8 cellular contexts compared by ENCODE assay signal in genomic region chr22:21816787-21817496, GRCh38. TPM values are rescaled to one million over a fixed set of nuclear protein-coding genes. Genes with fewer than 3 reads are reported as not detected.
DNase-seq lines count a peak whose midpoint lies in the region; ATAC-seq, FAIRE-seq and TF ChIP-seq lines count a peak whose summit lies in the region.

No MANE protein-coding gene starts in this region.

- no peaks in the 10 kb centered on the region for H3K27me3 ChIP-seq in OCI-LY1 (ENCODE audit: insufficient read depth, low read length)
- H3K27me3 ChIP-seq in keratinocyte (ENCODE audit: control insufficient read depth, extremely low read depth, insufficient read depth, low read length): no peaks in the 10 kb centered on the region

- no peak overlapping the region for H2AFZ ChIP-seq in OCI-LY1 (ENCODE audit: low read length)
- H2AFZ ChIP-seq in keratinocyte (ENCODE audit: control insufficient read depth, low read length): no peak overlapping the region

- peaks cover 6% of the 10 kb centered on the region for H3K9me1 ChIP-seq in keratinocyte (ENCODE audit: control insufficient read depth, extremely low read depth, insufficient read depth, low read length)

- no peaks in the 10 kb centered on the region for H3K9me2 ChIP-seq in OCI-LY1 (ENCODE audit: low read depth, low read length)

- H3K9me3 ChIP-seq in OCI-LY1 (ENCODE audit: low read length) (no peaks in the 10 kb centered on the region), keratinocyte (ENCODE audit: control insufficient read depth, low read depth, low read length) (no peaks in the 10 kb centered on the region)

- H3K36me3 ChIP-seq in OCI-LY1 (ENCODE audit: insufficient read depth, low read length) (peaks cover 6% of the 10 kb centered on the region), keratinocyte (ENCODE audit: control insufficient read depth in 2 of 2, extremely low read depth in 1 of 2, insufficient read depth in 2 of 2, low read length in 2 of 2) (no peaks in the 10 kb centered on the region)

- H3K27ac ChIP-seq in OCI-LY1 (ENCODE audit: low read depth, low read length, poor library complexity, severe bottlenecking) (peak overlapping the region; percentile 96), keratinocyte (ENCODE audit: control insufficient read depth, insufficient read depth, low read length) (peak overlapping the region; percentile 74)

- TF ChIP-seq CTCF in OCI-LY1 (IDR thresholded peaks at IDR 0.05; ENCODE audit: low read length) (no peak), keratinocyte (optimal IDR thresholded peaks at IDR 0.05 in 1 of 3, IDR thresholded peaks at IDR 0.05 in 1 of 3, conservative IDR thresholded peaks at IDR 0.05 in 1 of 3; ENCODE audit: extremely low read depth in 1 of 3, insufficient read depth in 2 of 3, low read length in 3 of 3) (no peak)

- DNase-seq in AG08395 (ENCODE audit: low spot score) (peak; percentile 89), astrocyte of the hippocampus (ENCODE audit: low read depth, low spot score) (peak; percentile 78), keratinocyte (ENCODE audit: low read depth, low spot score) (peak; percentile 26)
- peak; percentile 17 for DNase-seq in stimulated activated naive CD8-positive, alpha-beta T cell treated with anti-CD3 and anti-CD28 coated beads, Interleukin-15, Interleukin-2, amounts not matched to agents 100 U/mL and 50 U/mL, for 24 hours
- DNase-seq in activated effector memory CD4-positive, alpha-beta T cell treated with Interleukin-2 at 50 U/mL for 16 hours: no peak

- H3K4me3 ChIP-seq in OCI-LY1 (ENCODE audit: low read depth, low read length, poor library complexity, severe bottlenecking) (peak overlapping the region; percentile 50), keratinocyte (ENCODE audit: control insufficient read depth in 2 of 3, extremely low read depth in 1 of 3, insufficient read depth in 2 of 3, low read depth in 1 of 3, low read length in 3 of 3) (peak overlapping the region in 1 of 3 experiments; percentile 47)

- no peaks in the 10 kb centered on the region for H3F3A ChIP-seq in OCI-LY1 (ENCODE audit: insufficient read depth, low read length)

- H4K20me1 ChIP-seq in OCI-LY1 (ENCODE audit: insufficient read depth, low read length): no peaks in the 10 kb centered on the region
- peaks cover 18% of the 10 kb centered on the region for H4K20me1 ChIP-seq in keratinocyte (ENCODE audit: control insufficient read depth, extremely low read depth, insufficient read depth, low read length)

- H3K4me2 ChIP-seq in OCI-LY1 (ENCODE audit: low read length) (peak overlapping the region; percentile 71), keratinocyte (ENCODE audit: control insufficient read depth, extremely low read depth, insufficient read depth, low read depth, low read length) (peak overlapping the region; percentile 70)

- dilution Hi-C loops in keratinocyte (cut with MboI; ENCODE audit: extremely low pct_ligation_motif_present, low sequenced_read_pairs): no loop called here

- H3K79me2 ChIP-seq in OCI-LY1 (ENCODE audit: insufficient read depth, low read length) (peaks cover 87% of the 10 kb centered on the region), keratinocyte (ENCODE audit: control insufficient read depth, insufficient read depth, low read length) (peaks cover 81% of the 10 kb centered on the region)

- peak overlapping the region; percentile 58 for H3K9ac ChIP-seq in OCI-LY1 (ENCODE audit: low read length)
- H3K9ac ChIP-seq in keratinocyte (ENCODE audit: control insufficient read depth, extremely low read depth, insufficient read depth, low read length): peak overlapping the region; percentile 58

- peaks cover 46% of the 10 kb centered on the region for H3K4me1 ChIP-seq in OCI-LY1 (ENCODE audit: insufficient read depth, low read length, severe bottlenecking)
- H3K4me1 ChIP-seq in keratinocyte (ENCODE audit: control insufficient read depth, extremely low read depth, insufficient read depth, low read length): peaks cover 22% of the 10 kb centered on the region

- ATAC-seq in GM19035 (IDR thresholded peaks at IDR 0.05; ENCODE audit: unreplicated experiment) (peak; percentile 52), GM21786 (IDR thresholded peaks at IDR 0.05; ENCODE audit: unreplicated experiment) (no peak)
- ATAC-seq in stimulated activated naive CD8-positive, alpha-beta T cell treated with anti-CD3 and anti-CD28 coated beads, Interleukin-15, Interleukin-2, amounts not matched to agents 100 U/mL and 50 U/mL, for 24 hours: peak; percentile 91

- peak; percentile 82 for FAIRE-seq in keratinocyte (lab: Jason Lieb, UNC)

RNA-seq across cellular contexts. Expression of gene MAPK1, which starts 50.5 kb away (rescaled TPM):
- 106 to 136 TPM (median 117 TPM) in 3 replicates for polyA plus RNA-seq in keratinocyte
- 41.7 TPM for polyA plus RNA-seq in keratinocyte (2011; ENCODE audit: low read depth)
- polyA plus RNA-seq in keratinocyte (2011; cell fraction: cytosol; rRNA removed): 66.1 and 140 TPM in 2 replicates
- 68.0 and 73.3 TPM in 2 replicates for polyA plus RNA-seq in keratinocyte (2011; cell fraction: nucleus; rRNA removed)
- polyA plus RNA-seq in keratinocyte (2012; ENCODE audit: low replicate concordance): 44.3 and 71.7 TPM in 2 replicates
- 95.4 to 117 TPM (median 112 TPM) in 3 replicates for polyA minus RNA-seq in keratinocyte
- polyA minus RNA-seq in keratinocyte (2011; cell fraction: cytosol; rRNA and poly(A)+ RNA removed): 31.1 TPM
- polyA minus RNA-seq in keratinocyte (2011; cell fraction: nucleus; rRNA and poly(A)+ RNA removed): 22.8 and 44.6 TPM in 2 replicates
